In the genomic region with DNA sequence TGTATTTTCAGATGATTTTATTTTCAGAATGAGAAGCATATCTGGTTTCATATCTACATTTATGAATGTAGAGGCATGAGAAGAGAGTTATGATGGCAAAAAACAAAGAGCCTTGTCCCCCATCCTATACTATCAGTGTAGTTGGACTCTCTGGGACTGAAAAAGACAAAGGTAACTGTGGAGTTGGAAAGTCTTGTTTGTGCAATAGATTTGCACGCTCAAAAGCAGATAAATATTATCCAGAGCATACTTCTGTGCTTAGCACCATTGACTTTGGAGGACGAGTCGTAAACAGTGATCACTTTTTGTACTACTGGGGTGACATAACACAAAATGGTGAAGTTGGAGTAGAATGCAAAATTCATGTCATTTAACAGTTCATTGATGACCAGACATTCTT, we compare ENCODE assay signal across 10 cellular contexts.
DNase-seq lines count a peak whose midpoint lies in the region; TF ChIP-seq lines count a peak whose summit lies in the region.
"Had no signal": no experiment of that assay in that cellular context is flagged by ENCODE, and none has a peak within 500 bp of the region (broad histone marks: within the 10 kb centered on the region; RNA-seq: fewer than 3 reads in every experiment).

No MANE protein-coding gene starts in this region.

- CTCF ChIA-PET in PC-9 (lab: Charles Lee), result no interaction called here

- H3K4me1 ChIP-seq in PC-9 (replicated peaks; ENCODE audit: insufficient read depth), result peaks cover 14% of the 10 kb centered on the region
- peaks cover 4% of the 10 kb centered on the region for H3K4me1 ChIP-seq in ectodermal cell (ENCODE audit: control insufficient read depth, insufficient read depth, low read length)
- peaks cover 0 to 7% (median 3%) of the 10 kb centered on the region in 4 donors for H3K4me1 ChIP-seq in tibial nerve

- H3K4me3 Mint-ChIP-seq in mesothelial cell of epicardium, result peak overlapping the region; percentile 82

- peak overlapping the region; percentile 92 for H2AFZ ChIP-seq in PC-9

- H3K36me3 ChIP-seq in PC-9 (ENCODE audit: low read depth) (no peaks in the 10 kb centered on the region), ectodermal cell (ENCODE audit: control insufficient read depth, insufficient read depth, low read length) (no peaks in the 10 kb centered on the region), tibial nerve (no peaks in the 10 kb centered on the region)

- H3K9me2 ChIP-seq in PC-9 (ENCODE audit: insufficient read depth), result no peaks in the 10 kb centered on the region

- no peak for TF ChIP-seq EP300 in tibial nerve (IDR thresholded peaks at IDR 0.05)

- H3K9me3 ChIP-seq in PC-9 (ENCODE audit: insufficient read depth, low read depth), result peaks cover 14% of the 10 kb centered on the region
- H3K9me3 ChIP-seq in ectodermal cell (ENCODE audit: control insufficient read depth, low read length), result no peaks in the 10 kb centered on the region
- H3K9me3 ChIP-seq in tibial nerve, result peaks cover 0 to 26% (median 2%) of the 10 kb centered on the region in 4 donors

- intact Hi-C loops in PC-9 (cut with micrococcal nuclease; ENCODE audit: unreplicated experiment), result loop anchor here (1.0 to 5.0 kb wide), 4 partner anchors 33 to 132 kb away; no protein-coding TSS in a partner anchor

- H3K9me3 Mint-ChIP-seq in mesothelial cell of epicardium, result peaks cover 34% of the 10 kb centered on the region

- no peak for TF ChIP-seq CTCF in PC-9 (conservative IDR thresholded peaks at IDR 0.05)
- no peak for TF ChIP-seq CTCF in mesothelial cell of epicardium (IDR thresholded peaks at IDR 0.05; ENCODE audit: unreplicated experiment)
- TF ChIP-seq CTCF in tibial nerve (IDR thresholded peaks at IDR 0.05), result no peak

- BruUV-seq in PC-9 (replicated peaks; lab: Mats Ljungman, UMichigan), result no TSS peak

- peaks cover 17% of the 10 kb centered on the region for H3K4me1 Mint-ChIP-seq in mesothelial cell of epicardium

- H4K20me1 ChIP-seq in PC-9 (ENCODE audit: insufficient read depth), result no peaks in the 10 kb centered on the region

- no peaks in the 10 kb centered on the region for H3K27me3 ChIP-seq in PC-9 (ENCODE audit: insufficient read depth, low read depth)
- H3K27me3 ChIP-seq in ectodermal cell (ENCODE audit: control insufficient read depth, insufficient read depth, low read length, poor library complexity, severe bottlenecking), result peaks cover 9% of the 10 kb centered on the region
- H3K27me3 ChIP-seq in tibial nerve, result no peaks in the 10 kb centered on the region

- POLR2A ChIA-PET in PC-9 (lab: Charles Lee; ENCODE audit: unreplicated experiment), result interaction anchor here (0.6 to 0.8 kb wide), 3 partner anchors 34 to 199 kb away, joined by 3 to 7 read pairs (median 6); no protein-coding TSS in a partner anchor

- H3K36me3 Mint-ChIP-seq in mesothelial cell of epicardium, result no peaks in the 10 kb centered on the region

- no peak for TF ChIP-seq POLR2A in tibial nerve (IDR thresholded peaks at IDR 0.05)

- peak overlapping the region; percentile 85 for H3K27ac Mint-ChIP-seq in mesothelial cell of epicardium
- H3K27ac Mint-ChIP-seq: naive B cell had no signal

- H3K4me3 ChIP-seq in PC-9 (peak overlapping the region; percentile 60), ectodermal cell (ENCODE audit: insufficient read depth, low read depth, low read length) (peak overlapping the region; percentile 39), tibial nerve (peak overlapping the region in 3 of 4 donors; percentile 37 to 55 (median 53))

- H3K79me2 ChIP-seq in PC-9 (ENCODE audit: low read depth), result no peaks in the 10 kb centered on the region

- H3K4me2 ChIP-seq in PC-9, result peak overlapping the region; percentile 83

- DNase-seq in PC-9 (no peak), mesothelial cell of epicardium (ENCODE audit: low spot score in 2 of 2, unreplicated experiment in 2 of 2) (no peak), tibial nerve (ENCODE audit: low spot score in 2 of 2) (no peak), cerebellum (ENCODE audit: low spot score) (no peak), COLO829 (ENCODE audit: low spot score) (no peak)
- DNase-seq in activated CD4-positive, CD25-positive, alpha-beta regulatory T cell (lab: John Stamatoyannopoulos, UW), result no peak
- DNase-seq: central memory CD4-positive, alpha-beta T cell; naive B cell; NCI-H446 treated with DMSO at 0.1 percent for 48 hours had no signal

- peaks cover 20% of the 10 kb centered on the region; the same call in 1 of the 2 replicates for H3F3A ChIP-seq in PC-9 (ENCODE audit: insufficient read depth, low read depth)

- H3K27me3 Mint-ChIP-seq in mesothelial cell of epicardium (ENCODE audit: low read depth), result peaks cover 10% of the 10 kb centered on the region

- H3K27ac ChIP-seq in PC-9 (no peak overlapping the region), ectodermal cell (ENCODE audit: insufficient read depth, low read depth, low read length, poor library complexity, severe bottlenecking) (no peak overlapping the region), tibial nerve (peak overlapping the region in 2 of 4 donors; percentile 70 to 83)

- WGBS in ectodermal cell, 2 experiments, result 91 to 95% methylated on average over 3 of the region's 3 CpGs
- 31 to 35% methylated on average over 3 of the region's 3 CpGs for WGBS in tibial nerve, 2 donors
